20 cellular contexts compared by ENCODE assay signal in genomic region chr19:11949201-11949600, GRCh38. TPM values are rescaled to one million over a fixed set of nuclear protein-coding genes. Genes with fewer than 3 reads are reported as not detected.
DNase-seq lines count a peak whose midpoint lies in the region; ATAC-seq and TF ChIP-seq lines count a peak whose summit lies in the region.
"Had no signal": no experiment of that assay in that cellular context is flagged by ENCODE, and none has a peak within 500 bp of the region (broad histone marks: within the 10 kb centered on the region; RNA-seq: fewer than 3 reads in every experiment).

No MANE protein-coding gene starts in this region.

- DNase-seq in CD8-positive, alpha-beta memory T cell, result no peak
- DNase-seq in HCT116 (ENCODE audit: low read depth, low spot score) (no peak), WTC11 (ENCODE audit: low spot score) (no peak), natural killer cell (no peak), GM20000 (ENCODE audit: low spot score) (no peak)
- no peak for DNase-seq in effector memory CD8-positive, alpha-beta T cell
- DNase-seq: activated T-cell treated with anti-CD3 and anti-CD28 coated beads for 4 hours, amygdala, heart right ventricle, HFFc6, NCI-H2029, NCI-H82, occipital lobe, T-cell had no signal

- over 99% methylated on average over 4 of the region's 4 CpGs for WGBS in liver

- no peak overlapping the region for H3K4me2 ChIP-seq in HCT116 (ENCODE audit: low read length)

- TF ChIP-seq CTCF in HCT116 (IDR thresholded peaks at IDR 0.05 in 2 of 3, conservative IDR thresholded peaks at IDR 0.05 in 1 of 3; ENCODE audit: borderline replicate concordance in 1 of 3, insufficient read depth in 1 of 3, low read depth in 2 of 3, low read length in 2 of 3) (no peak), WTC11 (IDR thresholded peaks at IDR 0.05) (no peak), liver (IDR thresholded peaks at IDR 0.05; ENCODE audit: low read depth, low read length, missing input control) (no peak), natural killer cell (IDR thresholded peaks at IDR 0.05) (no peak), GM20000 (IDR thresholded peaks at IDR 0.05; ENCODE audit: extremely low read depth, missing control alignments) (no peak)

- H3K4me3 Mint-ChIP-seq in CD8-positive, alpha-beta memory T cell, result no peak overlapping the region
- H3K4me3 Mint-ChIP-seq in WTC11 (no peak overlapping the region), natural killer cell (no peak overlapping the region)
- no peak overlapping the region for H3K4me3 Mint-ChIP-seq in effector memory CD8-positive, alpha-beta T cell
- H3K4me3 Mint-ChIP-seq: HFFc6 had no signal

- H3K4me1 Mint-ChIP-seq in CD8-positive, alpha-beta memory T cell, result no peaks in the 10 kb centered on the region
- no peaks in the 10 kb centered on the region for H3K4me1 Mint-ChIP-seq in WTC11
- peaks cover 0 to 6% of the 10 kb centered on the region in 2 donors for H3K4me1 Mint-ChIP-seq in natural killer cell
- no peaks in the 10 kb centered on the region for H3K4me1 Mint-ChIP-seq in effector memory CD8-positive, alpha-beta T cell (ENCODE audit: low read depth in 2 of 2)
- H3K4me1 Mint-ChIP-seq: T-cell had no signal

- no peaks in the 10 kb centered on the region for H3K27me3 Mint-ChIP-seq in CD8-positive, alpha-beta memory T cell
- H3K27me3 Mint-ChIP-seq in WTC11 (ENCODE audit: low read depth) (peaks cover 23% of the 10 kb centered on the region), natural killer cell (ENCODE audit: low read depth in 2 of 2) (no peaks in the 10 kb centered on the region)
- no peaks in the 10 kb centered on the region for H3K27me3 Mint-ChIP-seq in effector memory CD8-positive, alpha-beta T cell
- H3K27me3 Mint-ChIP-seq: T-cell had no signal

- 0 out of 2 replicates have a peak, but pooled peaks cover 8% of the 10 kb centered on the region for H3K79me2 ChIP-seq in HCT116 (ENCODE audit: insufficient read depth, low read length)

- H3K27ac ChIP-seq in CD8-positive, alpha-beta memory T cell (ENCODE audit: low read depth, low read length), result no peak overlapping the region
- H3K27ac ChIP-seq in HCT116 (ENCODE audit: low read depth, low read length) (no peak overlapping the region), liver (ENCODE audit: low read depth in 1 of 2, low read length in 2 of 2) (no peak overlapping the region)
- H3K27ac ChIP-seq: C4-2B, heart right ventricle, HL-60, RWPE1, skin epidermis had no signal

- no peaks in the 10 kb centered on the region for H4K20me1 ChIP-seq in HCT116 (ENCODE audit: insufficient read depth)

- H3K9ac ChIP-seq in HCT116 (ENCODE audit: low read length) (no peak overlapping the region), liver (ENCODE audit: low read depth in 1 of 2, low read length in 2 of 2) (no peak overlapping the region)

- H3K36me3 ChIP-seq in CD8-positive, alpha-beta memory T cell (ENCODE audit: insufficient read depth, low read length), result peaks cover 39% of the 10 kb centered on the region
- peaks cover 15 to 45% of the 10 kb centered on the region in 2 experiments for H3K36me3 ChIP-seq in HCT116 (ENCODE audit: control insufficient read depth in 1 of 2, insufficient read depth in 2 of 2, low read length in 2 of 2)
- peaks cover 14 to 63% (median 60%) of the 10 kb centered on the region in 4 donors for H3K36me3 ChIP-seq in liver (ENCODE audit: control insufficient read depth in 4 of 4, insufficient read depth in 3 of 4, low read depth in 1 of 4, low read length in 3 of 4)

- H3K9me2 ChIP-seq in HCT116 (ENCODE audit: insufficient read depth), result no peaks in the 10 kb centered on the region

- RAD21 ChIA-PET in HCT116 (lab: Charles Lee; ENCODE audit: low non-redundant PET in 1 of 2, low total read pairs in 2 of 2, uncharacterized antibody in 2 of 2, unreplicated experiment in 2 of 2), result no interaction called here

- intact Hi-C loops in HCT116 (cut with micrococcal nuclease), result no loop called here
- intact Hi-C loops in natural killer cell (cut with micrococcal nuclease), result no loop called here

- H3K27me3 ChIP-seq in CD8-positive, alpha-beta memory T cell (ENCODE audit: insufficient read depth, low read length, poor library complexity, severe bottlenecking), result no peaks in the 10 kb centered on the region
- H3K27me3 ChIP-seq in HCT116 (ENCODE audit: insufficient read depth, low read length), result no peaks in the 10 kb centered on the region
- H3K27me3 ChIP-seq in liver (ENCODE audit: control insufficient read depth in 4 of 4, insufficient read depth in 4 of 4, low read length in 3 of 4), result no peaks in the 10 kb centered on the region
- H3K27me3 ChIP-seq: heart right ventricle had no signal

- TF ChIP-seq POLR2A in HCT116 (IDR thresholded peaks at IDR 0.05; ENCODE audit: borderline replicate concordance, extremely low read depth, insufficient read depth, insufficient read length), result no peak

- H3K9me3 ChIP-seq in CD8-positive, alpha-beta memory T cell (ENCODE audit: low read length), result peaks cover 77% of the 10 kb centered on the region
- peaks cover 65 to 72% of the 10 kb centered on the region in 2 experiments; a peak in 3 of 4 replicates for H3K9me3 ChIP-seq in HCT116 (ENCODE audit: control insufficient read depth in 1 of 2, insufficient read depth in 1 of 2, low read depth in 1 of 2, low read length in 2 of 2)
- peaks cover 64 to 100% (median 86%) of the 10 kb centered on the region in 4 donors for H3K9me3 ChIP-seq in liver (ENCODE audit: control insufficient read depth in 4 of 4, low read length in 3 of 4)

- no peak overlapping the region for H2AFZ ChIP-seq in HCT116 (ENCODE audit: low read depth, low read length, poor library complexity, severe bottlenecking)

- H3K4me3 ChIP-seq in CD8-positive, alpha-beta memory T cell (ENCODE audit: low read length), result peak overlapping the region; percentile 6
- H3K4me3 ChIP-seq in HCT116 (replicated peaks in 1 of 2; ENCODE audit: low read depth in 1 of 2, low read length in 2 of 2) (no peak overlapping the region), liver (ENCODE audit: low read depth in 1 of 3, low read length in 3 of 3) (peak overlapping the region in 2 of 3 donors; percentile 69 to 83)
- H3K4me3 ChIP-seq: heart right ventricle, skin epidermis had no signal

- POLR2A ChIA-PET in CD8-positive, alpha-beta memory T cell (lab: Charles Lee), result no interaction called here
- POLR2A ChIA-PET in HCT116 (lab: Charles Lee) (no interaction called here), WTC11 (lab: Charles Lee) (no interaction called here)

- TF ChIP-seq RAD21 in HCT116 (IDR thresholded peaks at IDR 0.05; ENCODE audit: low read depth) (no peak), liver (IDR thresholded peaks at IDR 0.05) (no peak)

- CTCF ChIA-PET in CD8-positive, alpha-beta memory T cell (lab: Charles Lee), result no interaction called here
- CTCF ChIA-PET in HCT116 (lab: Charles Lee), result no interaction called here
- CTCF ChIA-PET in WTC11 (lab: Charles Lee), result no interaction called here

- no peaks in the 10 kb centered on the region for H3K4me1 ChIP-seq in CD8-positive, alpha-beta memory T cell (ENCODE audit: insufficient read depth, low read length)
- no peaks in the 10 kb centered on the region for H3K4me1 ChIP-seq in HCT116 (ENCODE audit: control insufficient read depth in 1 of 2, insufficient read depth in 2 of 2, low read length in 2 of 2)
- no peaks in the 10 kb centered on the region for H3K4me1 ChIP-seq in liver (ENCODE audit: control insufficient read depth in 4 of 4, insufficient read depth in 4 of 4, low read length in 3 of 4)
- H3K4me1 ChIP-seq: heart right ventricle had no signal

- H3K36me3 Mint-ChIP-seq in CD8-positive, alpha-beta memory T cell, result peaks cover 45 to 84% (median 75%) of the 10 kb centered on the region in 3 donors
- H3K36me3 Mint-ChIP-seq in WTC11 (peaks cover 97% of the 10 kb centered on the region), natural killer cell (peaks cover 79% of the 10 kb centered on the region)
- H3K36me3 Mint-ChIP-seq in effector memory CD8-positive, alpha-beta T cell (ENCODE audit: insufficient read depth), result peaks cover 38% of the 10 kb centered on the region

- no peak for ATAC-seq in HCT116
- ATAC-seq in WTC11, result no peak
- no peak for ATAC-seq in natural killer cell
- no peak for ATAC-seq in effector memory CD8-positive, alpha-beta T cell (replicated peaks)
- ATAC-seq in HG02678 (IDR thresholded peaks at IDR 0.05; ENCODE audit: unreplicated experiment), result no peak
- ATAC-seq: heart right ventricle, T-cell had no signal

- no TSS peak for BruUV-seq in HCT116 (replicated peaks; lab: Mats Ljungman, UMichigan)

- no peak overlapping the region for H3K27ac Mint-ChIP-seq in CD8-positive, alpha-beta memory T cell
- H3K27ac Mint-ChIP-seq in WTC11, result no peak overlapping the region
- peak overlapping the region in 1 of 2 donors; percentile 14 for H3K27ac Mint-ChIP-seq in natural killer cell
- no peak overlapping the region for H3K27ac Mint-ChIP-seq in effector memory CD8-positive, alpha-beta T cell
- H3K27ac Mint-ChIP-seq: HFFc6, T-cell had no signal

- peaks cover 39 to 98% (median 90%) of the 10 kb centered on the region in 5 donors for H3K9me3 Mint-ChIP-seq in CD8-positive, alpha-beta memory T cell
- H3K9me3 Mint-ChIP-seq in WTC11 (peaks cover 94% of the 10 kb centered on the region), natural killer cell (peaks cover 9 to 30% of the 10 kb centered on the region in 2 donors)
- H3K9me3 Mint-ChIP-seq in effector memory CD8-positive, alpha-beta T cell, result peaks cover 7 to 16% of the 10 kb centered on the region in 2 donors

TF ChIP-seq in HCT116, 20 proteins besides CTCF, POLR2A, EP300 and RAD21:
- no peak for TF ChIP-seq SIN3A (IDR thresholded peaks at IDR 0.05; ENCODE audit: low read depth)
- peak; percentile 45; the same call in 1 of the 2 replicates for TF ChIP-seq CBX3 (IDR thresholded peaks at IDR 0.05; ENCODE audit: low read depth)

TF ChIP-seq in WTC11, 78 proteins besides CTCF, POLR2A, EP300 and RAD21 (continues in another document):
- TF ChIP-seq GTF2I (CRISPR knock-in tag; conservative IDR thresholded peaks at IDR 0.05), result 0 out of 2 replicates have a peak, but pooled peaks have one; percentile 62

TF ChIP-seq in liver, 16 proteins besides CTCF, POLR2A, EP300 and RAD21 (continues in another document):
- no peak for TF ChIP-seq NR2F2 (IDR thresholded peaks at IDR 0.05)
- TF ChIP-seq MAX (IDR thresholded peaks at IDR 0.05), result no peak
- TF ChIP-seq RXRA (IDR thresholded peaks at IDR 0.05), result no peak

RNA-seq across cellular contexts. Expression of gene ZNF763, which starts 15.6 kb away (rescaled TPM):
- 1 to 10 TPM; 2.0 to 2.3 TPM for total RNA-seq in CD8-positive, alpha-beta memory T cell
- 2.5 TPM for polyA plus RNA-seq in CD8-positive, alpha-beta memory T cell
- total RNA-seq in HCT116 (2021; ENCODE audit: unreplicated experiment), result not detected
- polyA plus RNA-seq in HCT116 (2012), result 0.08 TPM in 1 of 2 replicates, not detected in the other
- total RNA-seq in WTC11 (2021), result 2.4 to 3.1 TPM (median 2.9 TPM) in 3 replicates
- total RNA-seq in liver, result 1 to 10 TPM; 1.3 TPM
- polyA plus RNA-seq in liver, result under 1 TPM; 0.31 to 0.54 TPM
- total RNA-seq in natural killer cell, result 1 to 10 TPM; 4.8 to 7.7 (median 5.8) TPM

RNA-seq across cellular contexts. Expression of gene ZNF700, which starts 24.3 kb away (rescaled TPM):
- 10 to 100 TPM; 10.1 to 10.8 TPM for total RNA-seq in CD8-positive, alpha-beta memory T cell
- polyA plus RNA-seq in CD8-positive, alpha-beta memory T cell, result 3.3 TPM
- total RNA-seq in HCT116 (2021; ENCODE audit: unreplicated experiment), result 9.3 TPM
- 3.4 and 5.3 TPM in 2 replicates for polyA plus RNA-seq in HCT116 (2012)
- 9.1 to 11.4 TPM (median 10.7 TPM) in 3 replicates for total RNA-seq in WTC11 (2021)
- 10 to 100 TPM in 1 of 2 donors, 1 to 10 TPM in 1; 8.9 to 13.7 TPM for total RNA-seq in liver
- polyA plus RNA-seq in liver, result 1 to 10 TPM; 3.1 to 4.5 TPM
- total RNA-seq in natural killer cell, result 10 to 100 TPM; 25.1 to 30.1 (median 26.4) TPM

Comparison
In these comparisons a context has a peak if more than half of its experiments do, and no peak if none do; other contexts are left out.
1. H3K4me3 ChIP-seq: peak in CD8-positive, alpha-beta memory T cell (single experiment) and liver (2 of 3); none in HCT116 (0 of 2).